1 cellular context compared by ENCODE assay signal in genomic region chr18:8989855-8990254, GRCh38.
TF ChIP-seq lines count a peak whose summit lies in the region.

No MANE protein-coding gene starts in this region.

TF ChIP-seq in HEK293, 187 proteins besides CTCF, POLR2A, EP300 and RAD21 (continued from another document):
- no peak for TF ChIP-seq ZNF692 (tag by site-specific recombination; IDR thresholded peaks at IDR 0.05)
- no peak for TF ChIP-seq BCL11A (tag by site-specific recombination; IDR thresholded peaks at IDR 0.05; ENCODE audit: low read depth)
